Comparison of ENCODE assay signal across 8 cellular contexts in genomic region chr9:135602789-135603481, GRCh38. TPM values are rescaled to one million over a fixed set of nuclear protein-coding genes. Genes with fewer than 3 reads are reported as not detected.
A peak's percentile ranks its signal among the peaks of the same experiment; 100 is the strongest.
DNase-seq lines count a peak whose midpoint lies in the region; ATAC-seq, FAIRE-seq and TF ChIP-seq lines count a peak whose summit lies in the region.

No MANE protein-coding gene starts in this region.

- H3K27ac ChIP-seq in cardiac muscle cell, result no peak overlapping the region
- no peak overlapping the region for H3K27ac ChIP-seq in sigmoid colon

- no peak for TF ChIP-seq EP300 in sigmoid colon (IDR thresholded peaks at IDR 0.05)

- no peaks in the 10 kb centered on the region for H3K36me3 ChIP-seq in cardiac muscle cell
- H3K36me3 ChIP-seq in sigmoid colon, result no peaks in the 10 kb centered on the region

- peak; percentile 74 for TF ChIP-seq CTCF in cardiac muscle cell (IDR thresholded peaks at IDR 0.05; ENCODE audit: low read depth, low read length)
- TF ChIP-seq CTCF in sigmoid colon (IDR thresholded peaks at IDR 0.05), result peak in 3 of 4 experiments; percentile 34 to 68 (median 47)

- DNase-seq in A172 (ENCODE audit: low spot score) (peak; percentile 19), GM12891 (ENCODE audit: insufficient read length, low spot score) (no peak), RCC 7860 (ENCODE audit: low spot score) (peak; percentile 10), cardiac muscle cell (ENCODE audit: low read depth in 1 of 2, low spot score in 1 of 2) (peak; percentile 39 to 45), sigmoid colon (peak; percentile 58), islet precursor cell (no peak)
- peak; percentile 16 to 32 (median 21) for DNase-seq in activated naive CD4-positive, alpha-beta T cell (lab: John Stamatoyannopoulos, UW)

- WGBS in sigmoid colon, 2 donors, result 49 to 53% methylated on average over 24 of the region's 24 CpGs

- H3K9me3 ChIP-seq in cardiac muscle cell (ENCODE audit: low read depth) (no peaks in the 10 kb centered on the region), sigmoid colon (no peaks in the 10 kb centered on the region)

- H3K27me3 ChIP-seq in cardiac muscle cell (no peaks in the 10 kb centered on the region), sigmoid colon (peaks cover 0 to 56% (median 21%) of the 10 kb centered on the region in 3 donors)

- H3K4me1 ChIP-seq in cardiac muscle cell (ENCODE audit: low read depth), result no peaks in the 10 kb centered on the region
- no peaks in the 10 kb centered on the region for H3K4me1 ChIP-seq in sigmoid colon

- peak; percentile 13 for FAIRE-seq in GM12891 (lab: Jason Lieb, UNC)
- FAIRE-seq in RCC 7860 (lab: Jason Lieb, UNC), result no peak

- ATAC-seq in HG03432 (IDR thresholded peaks at IDR 0.05; ENCODE audit: unreplicated experiment), result no peak

- TF ChIP-seq POLR2A in GM12891 (IDR thresholded peaks at IDR 0.05; ENCODE audit: low read depth, low read length) (no peak), sigmoid colon (IDR thresholded peaks at IDR 0.05) (no peak)

- H3K4me3 ChIP-seq in cardiac muscle cell, result no peak overlapping the region
- H3K4me3 ChIP-seq in sigmoid colon, result no peak overlapping the region

- intact Hi-C loops in sigmoid colon (cut with DNase I), result no loop called here

TF ChIP-seq in GM12891, 5 proteins besides CTCF, POLR2A, EP300 and RAD21:
- TF ChIP-seq POU2F2 (IDR thresholded peaks at IDR 0.05; ENCODE audit: low read depth, low read length), result no peak
- TF ChIP-seq SPI1 (IDR thresholded peaks at IDR 0.05; ENCODE audit: low read depth, low read length), result no peak
- TF ChIP-seq TAF1 (IDR thresholded peaks at IDR 0.05; ENCODE audit: low read depth, low read length), result no peak
- no peak for TF ChIP-seq POLR2AphosphoS5 (IDR thresholded peaks at IDR 0.05; ENCODE audit: low read depth, low read length)
- TF ChIP-seq PAX5 (IDR thresholded peaks at IDR 0.05; ENCODE audit: insufficient read depth, low read length, severe bottlenecking), result no peak

RNA-seq across cellular contexts. Expression of gene GLT6D1, which starts 36.4 kb away (rescaled TPM):
- not detected in 2 replicates for total RNA-seq in A172 (2014; rRNA removed; shearing (Covaris generic))
- polyA plus RNA-seq in GM12891 (2012; ENCODE audit: low read depth, missing spikeins), result not detected
- total RNA-seq in cardiac muscle cell, result not detected in 2 replicates
- polyA plus RNA-seq in cardiac muscle cell, result not detected in 2 replicates
- total RNA-seq in sigmoid colon, result not detected
- polyA plus RNA-seq in sigmoid colon, result not detected

RNA-seq across cellular contexts. Expression of gene PAEP, which starts 41.4 kb away (rescaled TPM):
- not detected in 2 replicates for total RNA-seq in A172 (2014; rRNA removed; shearing (Covaris generic))
- not detected for polyA plus RNA-seq in GM12891 (2012; ENCODE audit: low read depth, missing spikeins)
- total RNA-seq in cardiac muscle cell (not detected in 2 replicates), sigmoid colon (not detected)
- polyA plus RNA-seq in cardiac muscle cell (not detected in 2 replicates), sigmoid colon (not detected)

RNA-seq across cellular contexts. Expression of gene OBP2A, which starts 57.0 kb away (rescaled TPM):
- not detected in 2 replicates for total RNA-seq in A172 (2014; rRNA removed; shearing (Covaris generic))
- polyA plus RNA-seq in GM12891 (2012; ENCODE audit: low read depth, missing spikeins), result not detected
- total RNA-seq in cardiac muscle cell, result 0.53 TPM in 1 of 2 replicates, not detected in the other
- polyA plus RNA-seq in cardiac muscle cell, result not detected in 2 replicates
- not detected for total RNA-seq in sigmoid colon
- not detected for polyA plus RNA-seq in sigmoid colon

Comparison
In these comparisons a context has a peak if more than half of its experiments do, and no peak if none do; other contexts are left out.
1. DNase-seq: peak in A172 (single experiment), RCC 7860 (single experiment), activated naive CD4-positive, alpha-beta T cell (4 of 4), cardiac muscle cell (2 of 2) and sigmoid colon (single experiment); none in GM12891 (single experiment) and islet precursor cell (single experiment).